1 cellular context compared by ENCODE assay signal in genomic region chr11:66323684-66324083, GRCh38.
TF ChIP-seq lines count a peak whose summit lies in the region.

No MANE protein-coding gene starts in this region.

TF ChIP-seq in H1, 55 proteins besides CTCF, POLR2A, EP300 and RAD21:
- TF ChIP-seq, protein P1, sequence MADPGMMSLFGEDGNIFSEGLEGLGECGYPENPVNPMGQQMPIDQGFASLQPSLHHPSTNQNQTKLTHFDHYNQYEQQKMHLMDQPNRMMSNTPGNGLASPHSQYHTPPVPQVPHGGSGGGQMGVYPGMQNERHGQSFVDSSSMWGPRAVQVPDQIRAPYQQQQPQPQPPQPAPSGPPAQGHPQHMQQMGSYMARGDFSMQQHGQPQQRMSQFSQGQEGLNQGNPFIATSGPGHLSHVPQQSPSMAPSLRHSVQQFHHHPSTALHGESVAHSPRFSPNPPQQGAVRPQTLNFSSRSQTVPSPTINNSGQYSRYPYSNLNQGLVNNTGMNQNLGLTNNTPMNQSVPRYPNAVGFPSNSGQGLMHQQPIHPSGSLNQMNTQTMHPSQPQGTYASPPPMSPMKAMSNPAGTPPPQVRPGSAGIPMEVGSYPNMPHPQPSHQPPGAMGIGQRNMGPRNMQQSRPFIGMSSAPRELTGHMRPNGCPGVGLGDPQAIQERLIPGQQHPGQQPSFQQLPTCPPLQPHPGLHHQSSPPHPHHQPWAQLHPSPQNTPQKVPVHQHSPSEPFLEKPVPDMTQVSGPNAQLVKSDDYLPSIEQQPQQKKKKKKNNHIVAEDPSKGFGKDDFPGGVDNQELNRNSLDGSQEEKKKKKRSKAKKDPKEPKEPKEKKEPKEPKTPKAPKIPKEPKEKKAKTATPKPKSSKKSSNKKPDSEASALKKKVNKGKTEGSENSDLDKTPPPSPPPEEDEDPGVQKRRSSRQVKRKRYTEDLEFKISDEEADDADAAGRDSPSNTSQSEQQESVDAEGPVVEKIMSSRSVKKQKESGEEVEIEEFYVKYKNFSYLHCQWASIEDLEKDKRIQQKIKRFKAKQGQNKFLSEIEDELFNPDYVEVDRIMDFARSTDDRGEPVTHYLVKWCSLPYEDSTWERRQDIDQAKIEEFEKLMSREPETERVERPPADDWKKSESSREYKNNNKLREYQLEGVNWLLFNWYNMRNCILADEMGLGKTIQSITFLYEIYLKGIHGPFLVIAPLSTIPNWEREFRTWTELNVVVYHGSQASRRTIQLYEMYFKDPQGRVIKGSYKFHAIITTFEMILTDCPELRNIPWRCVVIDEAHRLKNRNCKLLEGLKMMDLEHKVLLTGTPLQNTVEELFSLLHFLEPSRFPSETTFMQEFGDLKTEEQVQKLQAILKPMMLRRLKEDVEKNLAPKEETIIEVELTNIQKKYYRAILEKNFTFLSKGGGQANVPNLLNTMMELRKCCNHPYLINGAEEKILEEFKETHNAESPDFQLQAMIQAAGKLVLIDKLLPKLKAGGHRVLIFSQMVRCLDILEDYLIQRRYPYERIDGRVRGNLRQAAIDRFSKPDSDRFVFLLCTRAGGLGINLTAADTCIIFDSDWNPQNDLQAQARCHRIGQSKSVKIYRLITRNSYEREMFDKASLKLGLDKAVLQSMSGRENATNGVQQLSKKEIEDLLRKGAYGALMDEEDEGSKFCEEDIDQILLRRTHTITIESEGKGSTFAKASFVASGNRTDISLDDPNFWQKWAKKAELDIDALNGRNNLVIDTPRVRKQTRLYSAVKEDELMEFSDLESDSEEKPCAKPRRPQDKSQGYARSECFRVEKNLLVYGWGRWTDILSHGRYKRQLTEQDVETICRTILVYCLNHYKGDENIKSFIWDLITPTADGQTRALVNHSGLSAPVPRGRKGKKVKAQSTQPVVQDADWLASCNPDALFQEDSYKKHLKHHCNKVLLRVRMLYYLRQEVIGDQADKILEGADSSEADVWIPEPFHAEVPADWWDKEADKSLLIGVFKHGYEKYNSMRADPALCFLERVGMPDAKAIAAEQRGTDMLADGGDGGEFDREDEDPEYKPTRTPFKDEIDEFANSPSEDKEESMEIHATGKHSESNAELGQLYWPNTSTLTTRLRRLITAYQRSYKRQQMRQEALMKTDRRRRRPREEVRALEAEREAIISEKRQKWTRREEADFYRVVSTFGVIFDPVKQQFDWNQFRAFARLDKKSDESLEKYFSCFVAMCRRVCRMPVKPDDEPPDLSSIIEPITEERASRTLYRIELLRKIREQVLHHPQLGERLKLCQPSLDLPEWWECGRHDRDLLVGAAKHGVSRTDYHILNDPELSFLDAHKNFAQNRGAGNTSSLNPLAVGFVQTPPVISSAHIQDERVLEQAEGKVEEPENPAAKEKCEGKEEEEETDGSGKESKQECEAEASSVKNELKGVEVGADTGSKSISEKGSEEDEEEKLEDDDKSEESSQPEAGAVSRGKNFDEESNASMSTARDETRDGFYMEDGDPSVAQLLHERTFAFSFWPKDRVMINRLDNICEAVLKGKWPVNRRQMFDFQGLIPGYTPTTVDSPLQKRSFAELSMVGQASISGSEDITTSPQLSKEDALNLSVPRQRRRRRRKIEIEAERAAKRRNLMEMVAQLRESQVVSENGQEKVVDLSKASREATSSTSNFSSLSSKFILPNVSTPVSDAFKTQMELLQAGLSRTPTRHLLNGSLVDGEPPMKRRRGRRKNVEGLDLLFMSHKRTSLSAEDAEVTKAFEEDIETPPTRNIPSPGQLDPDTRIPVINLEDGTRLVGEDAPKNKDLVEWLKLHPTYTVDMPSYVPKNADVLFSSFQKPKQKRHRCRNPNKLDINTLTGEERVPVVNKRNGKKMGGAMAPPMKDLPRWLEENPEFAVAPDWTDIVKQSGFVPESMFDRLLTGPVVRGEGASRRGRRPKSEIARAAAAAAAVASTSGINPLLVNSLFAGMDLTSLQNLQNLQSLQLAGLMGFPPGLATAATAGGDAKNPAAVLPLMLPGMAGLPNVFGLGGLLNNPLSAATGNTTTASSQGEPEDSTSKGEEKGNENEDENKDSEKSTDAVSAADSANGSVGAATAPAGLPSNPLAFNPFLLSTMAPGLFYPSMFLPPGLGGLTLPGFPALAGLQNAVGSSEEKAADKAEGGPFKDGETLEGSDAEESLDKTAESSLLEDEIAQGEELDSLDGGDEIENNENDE (IDR thresholded peaks at IDR 0.05; ENCODE audit: insufficient replicate concordance, low read length): no peak
- TF ChIP-seq SUZ12 (IDR thresholded peaks at IDR 0.05; ENCODE audit: low read length): no peak
- TF ChIP-seq, protein P2, sequence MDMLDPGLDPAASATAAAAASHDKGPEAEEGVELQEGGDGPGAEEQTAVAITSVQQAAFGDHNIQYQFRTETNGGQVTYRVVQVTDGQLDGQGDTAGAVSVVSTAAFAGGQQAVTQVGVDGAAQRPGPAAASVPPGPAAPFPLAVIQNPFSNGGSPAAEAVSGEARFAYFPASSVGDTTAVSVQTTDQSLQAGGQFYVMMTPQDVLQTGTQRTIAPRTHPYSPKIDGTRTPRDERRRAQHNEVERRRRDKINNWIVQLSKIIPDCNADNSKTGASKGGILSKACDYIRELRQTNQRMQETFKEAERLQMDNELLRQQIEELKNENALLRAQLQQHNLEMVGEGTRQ (IDR thresholded peaks at IDR 0.05; ENCODE audit: low read length): no peak
- no peak for TF ChIP-seq SRF (IDR thresholded peaks at IDR 0.05; ENCODE audit: low read depth, low read length)
- TF ChIP-seq CHD2 (IDR thresholded peaks at IDR 0.05; ENCODE audit: low read length): no peak
- TF ChIP-seq EGR1 (IDR thresholded peaks at IDR 0.05; ENCODE audit: borderline replicate concordance, low read depth, low read length): no peak
- TF ChIP-seq JUN (IDR thresholded peaks at IDR 0.05; ENCODE audit: low read depth, low read length): no peak
- no peak for TF ChIP-seq SIRT6 (IDR thresholded peaks at IDR 0.05; ENCODE audit: low read length)
- no peak for TF ChIP-seq MAFK (IDR thresholded peaks at IDR 0.05; ENCODE audit: low read depth, low read length)
- TF ChIP-seq RBBP5 (IDR thresholded peaks at IDR 0.05; ENCODE audit: borderline replicate concordance, low read depth, low read length): no peak
- TF ChIP-seq POLR2AphosphoS5 (IDR thresholded peaks at IDR 0.05; ENCODE audit: low read depth, low read length): no peak
- TF ChIP-seq CBX8 (IDR thresholded peaks at IDR 0.05; ENCODE audit: borderline replicate concordance, low read depth, low read length): no peak
- TF ChIP-seq TBP (IDR thresholded peaks at IDR 0.05; ENCODE audit: low read depth, low read length): no peak
- no peak for TF ChIP-seq MAX (IDR thresholded peaks at IDR 0.05)
- no peak for TF ChIP-seq RNF2 (IDR thresholded peaks at IDR 0.05; ENCODE audit: borderline replicate concordance, low read depth, low read length, missing control alignments, poor library complexity, severe bottlenecking)
- TF ChIP-seq CEBPB (IDR thresholded peaks at IDR 0.05; ENCODE audit: low read depth, low read length): no peak
- no peak for TF ChIP-seq BCL11A (IDR thresholded peaks at IDR 0.05; ENCODE audit: low read depth in 2 of 2, low read length in 2 of 2)
- TF ChIP-seq, protein P3, sequence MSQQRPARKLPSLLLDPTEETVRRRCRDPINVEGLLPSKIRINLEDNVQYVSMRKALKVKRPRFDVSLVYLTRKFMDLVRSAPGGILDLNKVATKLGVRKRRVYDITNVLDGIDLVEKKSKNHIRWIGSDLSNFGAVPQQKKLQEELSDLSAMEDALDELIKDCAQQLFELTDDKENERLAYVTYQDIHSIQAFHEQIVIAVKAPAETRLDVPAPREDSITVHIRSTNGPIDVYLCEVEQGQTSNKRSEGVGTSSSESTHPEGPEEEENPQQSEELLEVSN (IDR thresholded peaks at IDR 0.05): no peak
TF ChIP-seq in H1: peak in this region for 0.
